In the genomic region with DNA sequence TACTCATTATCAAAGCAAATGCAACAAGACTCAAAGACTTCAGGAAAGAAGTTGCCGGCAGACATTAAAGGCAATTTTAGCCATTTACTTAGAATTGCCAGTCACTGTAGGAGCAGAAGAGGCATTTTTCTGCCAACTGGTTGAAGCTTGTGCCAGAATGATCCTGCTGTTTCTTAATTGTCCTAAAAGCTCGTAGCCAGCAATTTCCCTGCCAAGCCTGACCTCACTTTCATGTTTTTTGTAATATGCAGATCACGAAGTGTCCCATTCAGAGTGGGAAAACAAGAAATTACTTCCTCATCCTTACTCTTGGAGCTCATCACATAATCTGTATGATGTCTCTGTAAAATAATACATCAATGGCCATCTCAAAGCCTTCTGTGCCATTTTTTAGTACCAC, we compare ENCODE assay signal across 14 cellular contexts.
A peak's percentile ranks its signal among the peaks of the same experiment; 100 is the strongest.
DNase-seq lines count a peak whose midpoint lies in the region; ATAC-seq and TF ChIP-seq lines count a peak whose summit lies in the region.
"Had no signal": no experiment of that assay in that cellular context is flagged by ENCODE, and none has a peak within 500 bp of the region (broad histone marks: within the 10 kb centered on the region; RNA-seq: fewer than 3 reads in every experiment).

No MANE protein-coding gene starts in this region.

- peak in 1 of 2 donors; percentile 71 for TF ChIP-seq EP300 in tibial nerve (IDR thresholded peaks at IDR 0.05)

- H3K4me1 Mint-ChIP-seq in type B pancreatic cell (ENCODE audit: unreplicated experiment) = peaks cover 24% of the 10 kb centered on the region
- H3K4me1 Mint-ChIP-seq: activated naive CD8-positive, alpha-beta T cell treated with anti-CD3 and anti-CD28 coated beads, Interleukin-2, amount 50 U/mL, for 24 hours; naive thymus-derived CD8-positive, alpha-beta T cell had no signal

- WGBS in tibial nerve, 2 donors = 11 to 29% methylated on average over 3 of the region's 3 CpGs

- ATAC-seq in lower lobe of right lung = no peak
- ATAC-seq: activated naive CD8-positive, alpha-beta T cell treated with anti-CD3 and anti-CD28 coated beads, Interleukin-2, amount 50 U/mL, for 24 hours; naive thymus-derived CD8-positive, alpha-beta T cell had no signal

- TF ChIP-seq POLR2A in tibial nerve (IDR thresholded peaks at IDR 0.05) = no peak

- DNase-seq in NCI-H1105 treated with DMSO at 0.1 percent for 48 hours (lab: John Stamatoyannopoulos, UW) (peak; percentile 45), NCI-H1105 (lab: John Stamatoyannopoulos, UW) (no peak), cerebellar cortex (ENCODE audit: low spot score) (peak; percentile 74), hypothalamus (lab: John Stamatoyannopoulos, UW) (peak in 26 of 51 donors; percentile 5 to 61 (median 26)), tibial nerve (ENCODE audit: low spot score in 2 of 2) (peak; percentile 33 to 68), lower lobe of right lung (no peak), type B pancreatic cell (ENCODE audit: extremely low spot score, unreplicated experiment) (no peak), dedifferentiated amniotic fluid mesenchymal stem cell (ENCODE audit: extremely low spot score) (no peak)
- DNase-seq: activated CD4-positive, CD25-positive, alpha-beta regulatory T cell treated with anti-CD3 and anti-CD28 coated beads, Interleukin-2, amount 50 U/mL, for 72 hours; activated naive CD8-positive, alpha-beta T cell treated with anti-CD3 and anti-CD28 coated beads, Interleukin-2, amount 50 U/mL, for 24 hours; naive thymus-derived CD8-positive, alpha-beta T cell; NCI-H524 treated with DMSO at 0.1 percent for 48 hours; stomach had no signal

- no peak for TF ChIP-seq CTCF in tibial nerve (IDR thresholded peaks at IDR 0.05)
- TF ChIP-seq CTCF in lower lobe of right lung (IDR thresholded peaks at IDR 0.05) = no peak
- no peak for TF ChIP-seq CTCF in type B pancreatic cell (conservative IDR thresholded peaks at IDR 0.05)

- H3K9me3 ChIP-seq in tibial nerve (no peaks in the 10 kb centered on the region), lower lobe of right lung (no peaks in the 10 kb centered on the region)
- H3K9me3 ChIP-seq: stomach had no signal

- H3K27me3 ChIP-seq in tibial nerve (no peaks in the 10 kb centered on the region), lower lobe of right lung (ENCODE audit: low read depth) (no peaks in the 10 kb centered on the region)
- H3K27me3 ChIP-seq: stomach had no signal

- no peaks in the 10 kb centered on the region for H3K36me3 ChIP-seq in tibial nerve
- no peaks in the 10 kb centered on the region for H3K36me3 ChIP-seq in lower lobe of right lung
- H3K36me3 ChIP-seq: stomach had no signal

- H3K36me3 Mint-ChIP-seq in type B pancreatic cell = no peaks in the 10 kb centered on the region
- H3K36me3 Mint-ChIP-seq: naive thymus-derived CD8-positive, alpha-beta T cell had no signal

- no peak overlapping the region for H3K4me3 Mint-ChIP-seq in type B pancreatic cell
- H3K4me3 Mint-ChIP-seq: activated naive CD8-positive, alpha-beta T cell treated with anti-CD3 and anti-CD28 coated beads, Interleukin-2, amount 50 U/mL, for 24 hours; naive thymus-derived CD8-positive, alpha-beta T cell had no signal

- H3K4me1 ChIP-seq in tibial nerve (peaks cover 0 to 51% (median 11%) of the 10 kb centered on the region in 4 donors), lower lobe of right lung (no peaks in the 10 kb centered on the region)

- no peaks in the 10 kb centered on the region for H3K27me3 Mint-ChIP-seq in type B pancreatic cell
- H3K27me3 Mint-ChIP-seq: activated naive CD8-positive, alpha-beta T cell treated with anti-CD3 and anti-CD28 coated beads, Interleukin-2, amount 50 U/mL, for 24 hours had no signal

- intact Hi-C loops in lower lobe of right lung (cut with DNase I) = no loop called here

- peak overlapping the region in 2 of 4 donors; percentile 13 to 68 for H3K27ac ChIP-seq in tibial nerve
- H3K27ac ChIP-seq in lower lobe of right lung = no peak overlapping the region
- H3K27ac ChIP-seq: 22Rv1, stomach had no signal

- H3K4me3 ChIP-seq in tibial nerve (no peak overlapping the region), lower lobe of right lung (no peak overlapping the region)
- H3K4me3 ChIP-seq: stomach had no signal

- no peaks in the 10 kb centered on the region for H3K9me3 Mint-ChIP-seq in type B pancreatic cell
- H3K9me3 Mint-ChIP-seq: activated naive CD8-positive, alpha-beta T cell treated with anti-CD3 and anti-CD28 coated beads, Interleukin-2, amount 50 U/mL, for 24 hours; naive thymus-derived CD8-positive, alpha-beta T cell had no signal

- no peak overlapping the region for H3K27ac Mint-ChIP-seq in type B pancreatic cell
- H3K27ac Mint-ChIP-seq: activated naive CD8-positive, alpha-beta T cell treated with anti-CD3 and anti-CD28 coated beads, Interleukin-2, amount 50 U/mL, for 24 hours; naive thymus-derived CD8-positive, alpha-beta T cell had no signal

Comparison
In these comparisons a context has a peak if more than half of its experiments do, and no peak if none do; other contexts are left out.
1. DNase-seq: peak in NCI-H1105 treated with DMSO at 0.1 percent for 48 hours (single experiment), cerebellar cortex (single experiment), hypothalamus (26 of 51) and tibial nerve (2 of 2); none in NCI-H1105 (single experiment), lower lobe of right lung (single experiment), type B pancreatic cell (single experiment) and dedifferentiated amniotic fluid mesenchymal stem cell (single experiment).